ENCODE assay signal across 11 cellular contexts in genomic region chr9:68678430-68678829, GRCh38. TPM values are rescaled to one million over a fixed set of nuclear protein-coding genes. Genes with fewer than 3 reads are reported as not detected.
DNase-seq lines count a peak whose midpoint lies in the region; ATAC-seq and TF ChIP-seq lines count a peak whose summit lies in the region.
"Had no signal": no experiment of that assay in that cellular context is flagged by ENCODE, and none has a peak within 500 bp of the region (broad histone marks: within the 10 kb centered on the region; RNA-seq: fewer than 3 reads in every experiment).

No MANE protein-coding gene starts in this region.

- no peak overlapping the region for H3K56ac ChIP-seq in mesendoderm (ENCODE audit: low read length)

- no peak overlapping the region for H3K4ac ChIP-seq in mesendoderm (ENCODE audit: low read depth, low read length)

- H4K5ac ChIP-seq in mesendoderm (ENCODE audit: low read length): no peak overlapping the region

- H3K4me1 ChIP-seq in mesendoderm (ENCODE audit: control insufficient read depth, low read depth, low read length): no peaks in the 10 kb centered on the region
- no peaks in the 10 kb centered on the region for H3K4me1 ChIP-seq in colonic mucosa

- H3K4me3 Mint-ChIP-seq in activated naive CD4-positive, alpha-beta T cell treated with anti-CD3 and anti-CD28 coated beads for 36 hours: no peak overlapping the region

- no peak overlapping the region for H2BK5ac ChIP-seq in mesendoderm (ENCODE audit: low read length)

- no peak overlapping the region for H3K4me2 ChIP-seq in mesendoderm (ENCODE audit: low read length)

- H3K23ac ChIP-seq in mesendoderm (ENCODE audit: low read length): no peak overlapping the region

- H3K79me1 ChIP-seq in mesendoderm (ENCODE audit: low read length): no peaks in the 10 kb centered on the region

- no peaks in the 10 kb centered on the region for H3K9me3 Mint-ChIP-seq in activated naive CD4-positive, alpha-beta T cell treated with anti-CD3 and anti-CD28 coated beads for 36 hours
- H3K9me3 Mint-ChIP-seq: activated T-helper 2 cell treated with anti-CD3 and anti-CD28 coated beads, Interferon-gamma antibody, Interleukin-2, Interleukin-4, amounts not matched to agents 10 μg/mL and 5 μg/mL and 100 μg/mL, durations not matched to agents 14 hours and 24 hours and 36 hours had no signal

- intact Hi-C loops in colonic mucosa (cut with DNase I): no loop called here
- intact Hi-C loops in activated naive CD4-positive, alpha-beta T cell treated with anti-CD3 and anti-CD28 coated beads for 36 hours (cut with micrococcal nuclease): no loop called here

- no peak overlapping the region for H2BK15ac ChIP-seq in mesendoderm (replicated peaks; ENCODE audit: low read depth)

- ATAC-seq in HG02870 (IDR thresholded peaks at IDR 0.05; ENCODE audit: unreplicated experiment): peak; percentile 65
- no peak for ATAC-seq in GM18870 (IDR thresholded peaks at IDR 0.05; ENCODE audit: unreplicated experiment)

- no peaks in the 10 kb centered on the region for H3K36me3 ChIP-seq in mesendoderm (ENCODE audit: control insufficient read depth, insufficient read depth, low read length)
- H3K36me3 ChIP-seq in colonic mucosa: no peaks in the 10 kb centered on the region

- H3K4me3 ChIP-seq in WI38 (ENCODE audit: low read depth, low read length) (no peak overlapping the region), mesendoderm (ENCODE audit: low read length) (no peak overlapping the region), colonic mucosa (no peak overlapping the region)

- H3K9ac ChIP-seq in mesendoderm (ENCODE audit: low read length) (no peak overlapping the region), colonic mucosa (ENCODE audit: low read depth in 2 of 2, low read length in 2 of 2) (no peak overlapping the region)

- H2AK5ac ChIP-seq in mesendoderm (ENCODE audit: low read length): no peak overlapping the region

- no peak overlapping the region for H3K18ac ChIP-seq in mesendoderm (ENCODE audit: low read length)

- H3K9me3 ChIP-seq in colonic mucosa: no peaks in the 10 kb centered on the region

- H3K79me2 ChIP-seq in mesendoderm (ENCODE audit: control insufficient read depth, insufficient read depth, low read length): no peaks in the 10 kb centered on the region

- H3K27ac ChIP-seq in mesendoderm (ENCODE audit: low read depth, low read length): no peak overlapping the region
- H3K27ac ChIP-seq in colonic mucosa: no peak overlapping the region

- H3K27me3 ChIP-seq in mesendoderm (ENCODE audit: insufficient read depth, low read length, poor library complexity) (no peaks in the 10 kb centered on the region), colonic mucosa (no peaks in the 10 kb centered on the region)

- peaks cover 12% of the 10 kb centered on the region for H3K27me3 Mint-ChIP-seq in activated naive CD4-positive, alpha-beta T cell treated with anti-CD3 and anti-CD28 coated beads for 36 hours (ENCODE audit: low read depth)

- no peak overlapping the region for H3K27ac Mint-ChIP-seq in activated naive CD4-positive, alpha-beta T cell treated with anti-CD3 and anti-CD28 coated beads for 36 hours
- H3K27ac Mint-ChIP-seq: activated T-helper 2 cell treated with anti-CD3 and anti-CD28 coated beads, Interferon-gamma antibody, Interleukin-2, Interleukin-4, amounts not matched to agents 10 μg/mL and 5 μg/mL and 100 μg/mL, durations not matched to agents 14 hours and 24 hours and 36 hours had no signal

- TF ChIP-seq CTCF in WI38 (IDR thresholded peaks at IDR 0.05; ENCODE audit: low read depth, low read length) (0 out of 2 replicates have a peak, but pooled peaks have one; percentile 10), colonic mucosa (IDR thresholded peaks at IDR 0.05) (no peak)

- no CpG with 5 or more reads among the region's 5 CpGs for WGBS in mesendoderm (ENCODE audit: extremely low coverage, insufficient coverage, low lambda C conversion rate)

- DNase-seq in EH (ENCODE audit: low read depth) (peak; percentile 12), mesendoderm (peak; percentile 60), OCI-M2 (lab: John Stamatoyannopoulos, UW; ENCODE audit: unreplicated experiment) (no peak), colonic mucosa (no peak)
- no peak for DNase-seq in activated naive CD4-positive, alpha-beta T cell treated with anti-CD3 and anti-CD28 coated beads for 36 hours
- DNase-seq: foreskin fibroblast, NCI-H1436 treated with DMSO at 0.1 percent for 48 hours had no signal

- CTCF ChIA-PET in activated naive CD4-positive, alpha-beta T cell treated with anti-CD3 and anti-CD28 coated beads for 36 hours (lab: Charles Lee): no interaction called here

- no peak overlapping the region for H4K8ac ChIP-seq in mesendoderm (ENCODE audit: low read depth, low read length)

- H3K4me1 Mint-ChIP-seq in activated naive CD4-positive, alpha-beta T cell treated with anti-CD3 and anti-CD28 coated beads for 36 hours (ENCODE audit: low read depth): peaks cover 3% of the 10 kb centered on the region

- H2BK120ac ChIP-seq in mesendoderm (ENCODE audit: low read depth, low read length): no peak overlapping the region

- no peaks in the 10 kb centered on the region for H3K36me3 Mint-ChIP-seq in activated naive CD4-positive, alpha-beta T cell treated with anti-CD3 and anti-CD28 coated beads for 36 hours (ENCODE audit: low read depth)

RNA-seq across cellular contexts. Expression of gene PIP5K1B, which starts 26.6 kb away (rescaled TPM):
- polyA plus RNA-seq in mesendoderm (2013, experiment 1 of 2): 1.5 TPM
- 1.5 TPM for polyA plus RNA-seq in mesendoderm (2013, experiment 2 of 2)
- total RNA-seq in colonic mucosa: 10 to 100 TPM; 59.2 to 74.2 TPM
- total RNA-seq in activated naive CD4-positive, alpha-beta T cell treated with anti-CD3 and anti-CD28 coated beads for 36 hours: under 1 TPM; 0.38 to 0.42 TPM

Comparison
In these comparisons a context has a peak if more than half of its experiments do, and no peak if none do; other contexts are left out.
1. DNase-seq: peak in EH (single experiment) and mesendoderm (single experiment); none in OCI-M2 (single experiment), colonic mucosa (single experiment) and activated naive CD4-positive, alpha-beta T cell treated with anti-CD3 and anti-CD28 coated beads for 36 hours (single experiment).
2. RNA of gene PIP5K1B, which starts 26.6 kb away (total RNA-seq): 59.2 to 74.2 TPM in colonic mucosa; 0.38 to 0.42 TPM in activated naive CD4-positive, alpha-beta T cell treated with anti-CD3 and anti-CD28 coated beads for 36 hours; every median in the first group is over 10 times any median in the second.